1 cellular context compared by ENCODE assay signal in the genomic region with DNA sequence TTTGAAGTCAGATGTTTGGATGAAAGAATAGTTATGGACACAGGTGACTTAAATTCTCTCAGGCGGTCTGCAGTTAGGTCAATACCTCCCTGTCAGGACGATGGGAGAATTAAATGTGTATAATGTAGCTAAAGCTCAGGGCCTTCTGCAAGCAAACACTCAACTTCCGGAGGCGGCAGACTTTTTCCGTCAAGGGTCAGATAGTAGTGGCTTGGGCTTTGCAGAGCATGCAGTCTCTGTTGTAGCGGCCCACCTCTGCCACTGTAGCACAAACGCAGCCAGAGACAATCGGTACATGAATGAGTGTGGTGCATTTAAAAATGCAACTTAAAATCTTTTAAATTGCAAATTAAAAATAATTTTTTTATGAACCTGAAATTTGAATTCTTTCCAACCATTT.
TF ChIP-seq lines count a peak whose summit lies in the region.

No MANE protein-coding gene starts in this region.

TF ChIP-seq in GM23338, 12 proteins besides CTCF, POLR2A, EP300 and RAD21:
- TF ChIP-seq, protein P1, sequence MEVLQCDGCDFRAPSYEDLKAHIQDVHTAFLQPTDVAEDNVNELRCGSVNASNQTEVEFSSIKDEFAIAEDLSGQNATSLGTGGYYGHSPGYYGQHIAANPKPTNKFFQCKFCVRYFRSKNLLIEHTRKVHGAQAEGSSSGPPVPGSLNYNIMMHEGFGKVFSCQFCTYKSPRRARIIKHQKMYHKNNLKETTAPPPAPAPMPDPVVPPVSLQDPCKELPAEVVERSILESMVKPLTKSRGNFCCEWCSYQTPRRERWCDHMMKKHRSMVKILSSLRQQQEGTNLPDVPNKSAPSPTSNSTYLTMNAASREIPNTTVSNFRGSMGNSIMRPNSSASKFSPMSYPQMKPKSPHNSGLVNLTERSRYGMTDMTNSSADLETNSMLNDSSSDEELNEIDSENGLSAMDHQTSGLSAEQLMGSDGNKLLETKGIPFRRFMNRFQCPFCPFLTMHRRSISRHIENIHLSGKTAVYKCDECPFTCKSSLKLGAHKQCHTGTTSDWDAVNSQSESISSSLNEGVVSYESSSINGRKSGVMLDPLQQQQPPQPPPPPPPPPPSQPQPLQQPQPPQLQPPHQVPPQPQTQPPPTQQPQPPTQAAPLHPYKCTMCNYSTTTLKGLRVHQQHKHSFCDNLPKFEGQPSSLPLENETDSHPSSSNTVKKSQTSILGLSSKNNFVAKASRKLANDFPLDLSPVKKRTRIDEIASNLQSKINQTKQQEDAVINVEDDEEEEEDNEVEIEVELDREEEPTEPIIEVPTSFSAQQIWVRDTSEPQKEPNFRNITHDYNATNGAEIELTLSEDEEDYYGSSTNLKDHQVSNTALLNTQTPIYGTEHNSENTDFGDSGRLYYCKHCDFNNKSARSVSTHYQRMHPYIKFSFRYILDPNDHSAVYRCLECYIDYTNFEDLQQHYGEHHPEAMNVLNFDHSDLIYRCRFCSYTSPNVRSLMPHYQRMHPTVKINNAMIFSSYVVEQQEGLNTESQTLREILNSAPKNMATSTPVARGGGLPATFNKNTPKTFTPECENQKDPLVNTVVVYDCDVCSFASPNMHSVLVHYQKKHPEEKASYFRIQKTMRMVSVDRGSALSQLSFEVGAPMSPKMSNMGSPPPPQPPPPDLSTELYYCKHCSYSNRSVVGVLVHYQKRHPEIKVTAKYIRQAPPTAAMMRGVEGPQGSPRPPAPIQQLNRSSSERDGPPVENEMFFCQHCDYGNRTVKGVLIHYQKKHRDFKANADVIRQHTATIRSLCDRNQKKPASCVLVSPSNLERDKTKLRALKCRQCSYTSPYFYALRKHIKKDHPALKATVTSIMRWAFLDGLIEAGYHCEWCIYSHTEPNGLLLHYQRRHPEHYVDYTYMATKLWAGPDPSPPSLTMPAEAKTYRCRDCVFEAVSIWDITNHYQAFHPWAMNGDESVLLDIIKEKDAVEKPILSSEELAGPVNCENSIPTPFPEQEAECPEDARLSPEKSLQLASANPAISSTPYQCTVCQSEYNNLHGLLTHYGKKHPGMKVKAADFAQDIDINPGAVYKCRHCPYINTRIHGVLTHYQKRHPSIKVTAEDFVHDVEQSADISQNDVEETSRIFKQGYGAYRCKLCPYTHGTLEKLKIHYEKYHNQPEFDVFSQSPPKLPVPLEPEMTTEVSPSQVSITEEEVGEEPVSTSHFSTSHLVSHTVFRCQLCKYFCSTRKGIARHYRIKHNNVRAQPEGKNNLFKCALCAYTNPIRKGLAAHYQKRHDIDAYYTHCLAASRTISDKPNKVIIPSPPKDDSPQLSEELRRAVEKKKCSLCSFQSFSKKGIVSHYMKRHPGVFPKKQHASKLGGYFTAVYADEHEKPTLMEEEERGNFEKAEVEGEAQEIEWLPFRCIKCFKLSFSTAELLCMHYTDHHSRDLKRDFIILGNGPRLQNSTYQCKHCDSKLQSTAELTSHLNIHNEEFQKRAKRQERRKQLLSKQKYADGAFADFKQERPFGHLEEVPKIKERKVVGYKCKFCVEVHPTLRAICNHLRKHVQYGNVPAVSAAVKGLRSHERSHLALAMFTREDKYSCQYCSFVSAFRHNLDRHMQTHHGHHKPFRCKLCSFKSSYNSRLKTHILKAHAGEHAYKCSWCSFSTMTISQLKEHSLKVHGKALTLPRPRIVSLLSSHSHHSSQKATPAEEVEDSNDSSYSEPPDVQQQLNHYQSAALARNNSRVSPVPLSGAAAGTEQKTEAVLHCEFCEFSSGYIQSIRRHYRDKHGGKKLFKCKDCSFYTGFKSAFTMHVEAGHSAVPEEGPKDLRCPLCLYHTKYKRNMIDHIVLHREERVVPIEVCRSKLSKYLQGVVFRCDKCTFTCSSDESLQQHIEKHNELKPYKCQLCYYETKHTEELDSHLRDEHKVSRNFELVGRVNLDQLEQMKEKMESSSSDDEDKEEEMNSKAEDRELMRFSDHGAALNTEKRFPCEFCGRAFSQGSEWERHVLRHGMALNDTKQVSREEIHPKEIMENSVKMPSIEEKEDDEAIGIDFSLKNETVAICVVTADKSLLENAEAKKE (CRISPR knock-in tag; IDR thresholded peaks at IDR 0.05) = no peak
- TF ChIP-seq EZH2 (IDR thresholded peaks at IDR 0.05; ENCODE audit: low read depth, unreplicated experiment) (no peak), EZH2phosphoT487 (IDR thresholded peaks at IDR 0.05; ENCODE audit: unreplicated experiment) (no peak), ZNF331 (CRISPR knock-in tag; IDR thresholded peaks at IDR 0.05; ENCODE audit: low read depth) (no peak), ZNF114 (CRISPR knock-in tag; IDR thresholded peaks at IDR 0.05) (no peak), NANOG (IDR thresholded peaks at IDR 0.05; ENCODE audit: borderline replicate concordance) (no peak), POLR2AphosphoS5 (IDR thresholded peaks at IDR 0.05; ENCODE audit: low read depth) (no peak), CREB1 (CRISPR knock-in tag; IDR thresholded peaks at IDR 0.05; ENCODE audit: low read depth) (no peak), STAT1 (IDR thresholded peaks at IDR 0.05; ENCODE audit: unreplicated experiment) (no peak), JUNB (IDR thresholded peaks at IDR 0.05; ENCODE audit: unreplicated experiment) (no peak)
- TF ChIP-seq, protein P2, sequence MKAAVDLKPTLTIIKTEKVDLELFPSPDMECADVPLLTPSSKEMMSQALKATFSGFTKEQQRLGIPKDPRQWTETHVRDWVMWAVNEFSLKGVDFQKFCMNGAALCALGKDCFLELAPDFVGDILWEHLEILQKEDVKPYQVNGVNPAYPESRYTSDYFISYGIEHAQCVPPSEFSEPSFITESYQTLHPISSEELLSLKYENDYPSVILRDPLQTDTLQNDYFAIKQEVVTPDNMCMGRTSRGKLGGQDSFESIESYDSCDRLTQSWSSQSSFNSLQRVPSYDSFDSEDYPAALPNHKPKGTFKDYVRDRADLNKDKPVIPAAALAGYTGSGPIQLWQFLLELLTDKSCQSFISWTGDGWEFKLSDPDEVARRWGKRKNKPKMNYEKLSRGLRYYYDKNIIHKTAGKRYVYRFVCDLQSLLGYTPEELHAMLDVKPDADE (IDR thresholded peaks at IDR 0.05) = no peak
- TF ChIP-seq, protein P3, sequence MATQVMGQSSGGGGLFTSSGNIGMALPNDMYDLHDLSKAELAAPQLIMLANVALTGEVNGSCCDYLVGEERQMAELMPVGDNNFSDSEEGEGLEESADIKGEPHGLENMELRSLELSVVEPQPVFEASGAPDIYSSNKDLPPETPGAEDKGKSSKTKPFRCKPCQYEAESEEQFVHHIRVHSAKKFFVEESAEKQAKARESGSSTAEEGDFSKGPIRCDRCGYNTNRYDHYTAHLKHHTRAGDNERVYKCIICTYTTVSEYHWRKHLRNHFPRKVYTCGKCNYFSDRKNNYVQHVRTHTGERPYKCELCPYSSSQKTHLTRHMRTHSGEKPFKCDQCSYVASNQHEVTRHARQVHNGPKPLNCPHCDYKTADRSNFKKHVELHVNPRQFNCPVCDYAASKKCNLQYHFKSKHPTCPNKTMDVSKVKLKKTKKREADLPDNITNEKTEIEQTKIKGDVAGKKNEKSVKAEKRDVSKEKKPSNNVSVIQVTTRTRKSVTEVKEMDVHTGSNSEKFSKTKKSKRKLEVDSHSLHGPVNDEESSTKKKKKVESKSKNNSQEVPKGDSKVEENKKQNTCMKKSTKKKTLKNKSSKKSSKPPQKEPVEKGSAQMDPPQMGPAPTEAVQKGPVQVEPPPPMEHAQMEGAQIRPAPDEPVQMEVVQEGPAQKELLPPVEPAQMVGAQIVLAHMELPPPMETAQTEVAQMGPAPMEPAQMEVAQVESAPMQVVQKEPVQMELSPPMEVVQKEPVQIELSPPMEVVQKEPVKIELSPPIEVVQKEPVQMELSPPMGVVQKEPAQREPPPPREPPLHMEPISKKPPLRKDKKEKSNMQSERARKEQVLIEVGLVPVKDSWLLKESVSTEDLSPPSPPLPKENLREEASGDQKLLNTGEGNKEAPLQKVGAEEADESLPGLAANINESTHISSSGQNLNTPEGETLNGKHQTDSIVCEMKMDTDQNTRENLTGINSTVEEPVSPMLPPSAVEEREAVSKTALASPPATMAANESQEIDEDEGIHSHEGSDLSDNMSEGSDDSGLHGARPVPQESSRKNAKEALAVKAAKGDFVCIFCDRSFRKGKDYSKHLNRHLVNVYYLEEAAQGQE (IDR thresholded peaks at IDR 0.05; ENCODE audit: unreplicated experiment) = no peak
